ENCODE assay signal across 1 cellular context in genomic region chr14:23320584-23321571, GRCh38.
TF ChIP-seq lines count a peak whose summit lies in the region.

A gene with protein sequence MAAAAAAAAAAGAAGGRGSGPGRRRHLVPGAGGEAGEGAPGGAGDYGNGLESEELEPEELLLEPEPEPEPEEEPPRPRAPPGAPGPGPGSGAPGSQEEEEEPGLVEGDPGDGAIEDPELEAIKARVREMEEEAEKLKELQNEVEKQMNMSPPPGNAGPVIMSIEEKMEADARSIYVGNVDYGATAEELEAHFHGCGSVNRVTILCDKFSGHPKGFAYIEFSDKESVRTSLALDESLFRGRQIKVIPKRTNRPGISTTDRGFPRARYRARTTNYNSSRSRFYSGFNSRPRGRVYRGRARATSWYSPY (plus strand): TSS chr14:23321457. CDS start chr14:23321470, 13 bp downstream.

TF ChIP-seq in HepG2, 621 proteins besides CTCF, POLR2A, EP300 and RAD21 (continued from another document and continues in another):
- TF ChIP-seq HMG20A (CRISPR knock-in tag; IDR thresholded peaks at IDR 0.05; ENCODE audit: borderline replicate concordance) (0 out of 2 replicates have a peak, but pooled peaks have one; percentile 43), MLXIP (CRISPR knock-in tag; IDR thresholded peaks at IDR 0.05; ENCODE audit: borderline replicate concordance) (0 out of 2 replicates have a peak, but pooled peaks have one; percentile 14), BRCA1 (CRISPR knock-in tag; IDR thresholded peaks at IDR 0.05) (peak; percentile 99), TOPORS (CRISPR knock-in tag; IDR thresholded peaks at IDR 0.05) (peak; percentile 98), FOXC1 (CRISPR knock-in tag; IDR thresholded peaks at IDR 0.05; ENCODE audit: borderline replicate concordance) (peak; percentile 35; the same call in 1 of the 2 replicates), ZNF800 (CRISPR knock-in tag; IDR thresholded peaks at IDR 0.05) (peak; percentile 68), ARID2 (CRISPR knock-in tag; IDR thresholded peaks at IDR 0.05; ENCODE audit: borderline replicate concordance) (peak; percentile 90; the same call in 1 of the 2 replicates), PTBP1 (IDR thresholded peaks at IDR 0.05; ENCODE audit: low read depth, low read length, poor library complexity, severe bottlenecking) (no peak), ZNF761 (CRISPR knock-in tag; conservative IDR thresholded peaks at IDR 0.05) (peak; percentile 98), FLYWCH1 (CRISPR knock-in tag; IDR thresholded peaks at IDR 0.05) (0 out of 2 replicates have a peak, but pooled peaks have one; percentile 24), ZNF484 (CRISPR knock-in tag; IDR thresholded peaks at IDR 0.05; ENCODE audit: borderline replicate concordance, low read depth) (no peak), STAT5B (CRISPR knock-in tag; IDR thresholded peaks at IDR 0.05) (no peak), PCBP1 (IDR thresholded peaks at IDR 0.05; ENCODE audit: borderline replicate concordance, low read depth, low read length) (no peak), IKZF1 (IDR thresholded peaks at IDR 0.05) (no peak), ZNF318 (CRISPR knock-in tag; IDR thresholded peaks at IDR 0.05) (peak; percentile 23; the same call in 1 of the 2 replicates), CC2D1A (CRISPR knock-in tag; IDR thresholded peaks at IDR 0.05) (no peak; the same call in 1 of the 2 replicates), U2AF1 (optimal IDR thresholded peaks at IDR 0.05; ENCODE audit: low read depth, low read length) (peak; percentile 93), ZNF703 (CRISPR knock-in tag; IDR thresholded peaks at IDR 0.05; ENCODE audit: borderline replicate concordance) (no peak; the same call in 1 of the 2 replicates), CHD4 (IDR thresholded peaks at IDR 0.05; ENCODE audit: borderline replicate concordance, low read length) (peak; percentile 94; the same call in 1 of the 2 replicates), ZSCAN12 (CRISPR knock-in tag; IDR thresholded peaks at IDR 0.05) (peak; percentile 94), ZKSCAN5 (CRISPR knock-in tag; IDR thresholded peaks at IDR 0.05) (peak; percentile 79), SP5 (CRISPR knock-in tag; IDR thresholded peaks at IDR 0.05; ENCODE audit: borderline replicate concordance, low read depth) (peak; percentile 95), SNRNP70 (IDR thresholded peaks at IDR 0.05; ENCODE audit: low read depth, low read length) (no peak), ZBTB7B (CRISPR knock-in tag; IDR thresholded peaks at IDR 0.05) (peak; percentile 67), ZNF276 (CRISPR knock-in tag; IDR thresholded peaks at IDR 0.05; ENCODE audit: low read depth) (peak; percentile 91), STAG1 (CRISPR knock-in tag; IDR thresholded peaks at IDR 0.05) (peak; percentile 19; the same call in 1 of the 2 replicates), HNRNPLL (IDR thresholded peaks at IDR 0.05; ENCODE audit: low read depth, low read length, poor library complexity, severe bottlenecking) (peak; percentile 89), MYNN (CRISPR knock-in tag; IDR thresholded peaks at IDR 0.05; ENCODE audit: low read depth) (peak; percentile 94; the same call in 1 of the 2 replicates), BCL6 (CRISPR knock-in tag; IDR thresholded peaks at IDR 0.05) (peak; percentile 66), ZNF850 (CRISPR knock-in tag; conservative IDR thresholded peaks at IDR 0.05) (no peak; the same call in 1 of the 2 replicates), NFYC (CRISPR knock-in tag; IDR thresholded peaks at IDR 0.05) (peak; percentile 91), KMT2A (CRISPR knock-in tag; IDR thresholded peaks at IDR 0.05) (peak; percentile 82), ZNF570 (CRISPR knock-in tag; IDR thresholded peaks at IDR 0.05; ENCODE audit: borderline replicate concordance) (no peak; the same call in 1 of the 2 replicates), TP53 (CRISPR knock-in tag; conservative IDR thresholded peaks at IDR 0.05) (peak; percentile 91; the same call in 1 of the 2 replicates), RNF219 (CRISPR knock-in tag; IDR thresholded peaks at IDR 0.05) (no peak), SRY (CRISPR knock-in tag; IDR thresholded peaks at IDR 0.05) (peak; percentile 83)
- TF ChIP-seq, protein P1, sequence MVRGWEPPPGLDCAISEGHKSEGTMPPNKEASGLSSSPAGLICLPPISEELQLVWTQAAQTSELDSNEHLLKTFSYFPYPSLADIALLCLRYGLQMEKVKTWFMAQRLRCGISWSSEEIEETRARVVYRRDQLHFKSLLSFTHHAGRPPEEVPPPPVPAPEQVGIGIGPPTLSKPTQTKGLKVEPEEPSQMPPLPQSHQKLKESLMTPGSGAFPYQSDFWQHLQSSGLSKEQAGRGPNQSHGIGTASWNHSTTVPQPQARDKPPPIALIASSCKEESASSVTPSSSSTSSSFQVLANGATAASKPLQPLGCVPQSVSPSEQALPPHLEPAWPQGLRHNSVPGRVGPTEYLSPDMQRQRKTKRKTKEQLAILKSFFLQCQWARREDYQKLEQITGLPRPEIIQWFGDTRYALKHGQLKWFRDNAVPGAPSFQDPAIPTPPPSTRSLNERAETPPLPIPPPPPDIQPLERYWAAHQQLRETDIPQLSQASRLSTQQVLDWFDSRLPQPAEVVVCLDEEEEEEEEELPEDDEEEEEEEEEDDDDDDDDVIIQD (CRISPR knock-in tag; IDR thresholded peaks at IDR 0.05; ENCODE audit: low read depth), result peak; percentile 100
- TF ChIP-seq, protein P2, sequence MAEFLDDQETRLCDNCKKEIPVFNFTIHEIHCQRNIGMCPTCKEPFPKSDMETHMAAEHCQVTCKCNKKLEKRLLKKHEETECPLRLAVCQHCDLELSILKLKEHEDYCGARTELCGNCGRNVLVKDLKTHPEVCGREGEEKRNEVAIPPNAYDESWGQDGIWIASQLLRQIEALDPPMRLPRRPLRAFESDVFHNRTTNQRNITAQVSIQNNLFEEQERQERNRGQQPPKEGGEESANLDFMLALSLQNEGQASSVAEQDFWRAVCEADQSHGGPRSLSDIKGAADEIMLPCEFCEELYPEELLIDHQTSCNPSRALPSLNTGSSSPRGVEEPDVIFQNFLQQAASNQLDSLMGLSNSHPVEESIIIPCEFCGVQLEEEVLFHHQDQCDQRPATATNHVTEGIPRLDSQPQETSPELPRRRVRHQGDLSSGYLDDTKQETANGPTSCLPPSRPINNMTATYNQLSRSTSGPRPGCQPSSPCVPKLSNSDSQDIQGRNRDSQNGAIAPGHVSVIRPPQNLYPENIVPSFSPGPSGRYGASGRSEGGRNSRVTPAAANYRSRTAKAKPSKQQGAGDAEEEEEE (CRISPR knock-in tag; IDR thresholded peaks at IDR 0.05; ENCODE audit: borderline replicate concordance), result no peak; the same call in 1 of the 2 replicates
